ENCODE assay signal across 20 cellular contexts in the genomic region with DNA sequence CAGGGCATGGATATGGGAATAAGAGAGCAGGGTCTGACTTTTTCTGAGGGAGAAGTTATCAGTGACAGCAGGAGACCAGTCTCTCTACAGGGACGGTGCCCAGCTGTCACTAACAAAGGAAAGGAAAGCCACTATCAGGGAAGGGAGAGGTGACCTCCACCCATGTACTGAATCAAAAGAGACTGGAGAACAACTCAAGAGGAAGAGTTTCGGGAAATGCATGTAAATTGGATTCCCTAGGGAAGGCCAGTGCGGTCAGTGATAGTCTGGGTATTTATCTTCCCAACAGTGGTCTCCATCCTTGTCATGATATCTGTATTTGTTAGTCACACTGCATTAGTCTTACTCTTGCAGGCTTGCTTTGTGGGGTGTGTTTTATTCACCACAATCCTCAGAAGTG.
"Had no signal": no experiment of that assay in that cellular context is flagged by ENCODE, and none has a peak within 500 bp of the region (broad histone marks: within the 10 kb centered on the region; RNA-seq: fewer than 3 reads in every experiment).

No MANE protein-coding gene starts in this region.

- H3K4me3 ChIP-seq: colonic mucosa, esophagus squamous epithelium, pancreas, right lobe of liver, suprapubic skin, transverse colon, upper lobe of right lung, vagina had no signal

- H3K27ac ChIP-seq: colonic mucosa, esophagus squamous epithelium, pancreas, right lobe of liver, suprapubic skin, transverse colon, upper lobe of right lung, vagina had no signal

- DNase-seq: colonic mucosa; effector CD8-positive, alpha-beta T cell; erythroblast; esophagus squamous epithelium; foreskin melanocyte; mesenchymal stem cell; midbrain; naive thymus-derived CD4-positive, alpha-beta T cell; occipital lobe; pancreas; right lobe of liver; small intestine; stimulated activated CD4-positive, alpha-beta T cell treated with anti-CD3 and anti-CD28 coated beads, Interleukin-15, amount 100 ng/mL, for 24 hours; stimulated activated CD4-positive, alpha-beta T cell treated with anti-CD3 and anti-CD28 coated beads, Interleukin-2, amount 100 ng/mL, for 48 hours; stimulated activated naive B cell treated with anti-CD40 and anti-IgM and Interleukin-4, amounts not matched to agents 10 μg/mL and 1 μg/mL and 100 μg/mL, for 72 hours; stimulated activated naive CD8-positive, alpha-beta T cell treated with anti-CD3 and anti-CD28 coated beads, Interleukin-15, amount 100 ng/mL, for 72 hours; transverse colon; upper lobe of right lung had no signal

- H3K36me3 ChIP-seq: colonic mucosa, esophagus squamous epithelium, pancreas, right lobe of liver, suprapubic skin, transverse colon, upper lobe of right lung, vagina had no signal

- H3K9me3 ChIP-seq: colonic mucosa, esophagus squamous epithelium, pancreas, right lobe of liver, suprapubic skin, transverse colon, upper lobe of right lung, vagina had no signal

- H3K27me3 ChIP-seq: colonic mucosa, esophagus squamous epithelium, right lobe of liver, suprapubic skin, transverse colon, upper lobe of right lung, vagina had no signal

- H3K4me1 ChIP-seq: colonic mucosa, esophagus squamous epithelium, pancreas, right lobe of liver, suprapubic skin, transverse colon, upper lobe of right lung, vagina had no signal
